In genomic region chr1:21847223-21848205, GRCh38 we compare ENCODE assay signal across 27 cellular contexts. TPM values are rescaled to one million over a fixed set of nuclear protein-coding genes. Genes with fewer than 3 reads are reported as not detected.
DNase-seq lines count a peak whose midpoint lies in the region; ATAC-seq, FAIRE-seq and TF ChIP-seq lines count a peak whose summit lies in the region.
"Had no signal": no experiment of that assay in that cellular context is flagged by ENCODE, and none has a peak within 500 bp of the region (broad histone marks: within the 10 kb centered on the region; RNA-seq: fewer than 3 reads in every experiment).

No MANE protein-coding gene starts in this region.

- TF ChIP-seq EP300 in esophagus muscularis mucosa (IDR thresholded peaks at IDR 0.05), result no peak

- H2BK15ac ChIP-seq in IMR-90 (ENCODE audit: low read depth, low read length), result no peak overlapping the region

- no peaks in the 10 kb centered on the region for H3K4me1 ChIP-seq in IMR-90 (ENCODE audit: control insufficient read depth, insufficient read depth, low read length)
- H3K4me1 ChIP-seq in esophagus muscularis mucosa, result no peaks in the 10 kb centered on the region
- H3K4me1 ChIP-seq: A549, SJCRH30 had no signal

- no peak overlapping the region for H4K91ac ChIP-seq in IMR-90 (ENCODE audit: insufficient read depth, low read depth, low read length)

- no peak overlapping the region for H3K4me2 ChIP-seq in IMR-90 (ENCODE audit: low read depth, low read length)
- H3K4me2 ChIP-seq: A549; BLaER1 treated with 17β-estradiol and CSF1 and Interleukin-3, amounts not matched to agents 10 nM and 100 nM had no signal

- dilution Hi-C loops in IMR-90 (cut with HindIII; ENCODE audit: low sequenced_read_pairs, unreplicated experiment), result no loop called here

- H3K23ac ChIP-seq in IMR-90 (ENCODE audit: low read depth, low read length), result no peak overlapping the region

- POLR2A ChIA-PET in IMR-90 (lab: Charles Lee; ENCODE audit: unreplicated experiment), result no interaction called here

- DNase-seq in IMR-90 (no peak), bronchial epithelial cell (ENCODE audit: low read depth) (no peak), nephron progenitor cell (no peak), type B pancreatic cell (ENCODE audit: extremely low spot score, unreplicated experiment) (no peak), NCI-H2081 treated with DMSO at 0.1 percent for 48 hours (lab: John Stamatoyannopoulos, UW) (no peak), esophagus muscularis mucosa (ENCODE audit: extremely low spot score) (no peak)
- DNase-seq: AML-193; CD4-positive, alpha-beta T cell; DMS53; Kasumi-1; NCI-H1092 treated with DMSO at 0.1 percent for 48 hours; NCI-H1436; NCI-H187; NCI-H524 treated with DMSO at 0.1 percent for 48 hours; NCI-H774; SJCRH30 had no signal

- H3K56ac ChIP-seq in IMR-90 (ENCODE audit: extremely low read depth, insufficient read depth, low read length), result no peak overlapping the region

- H3K4ac ChIP-seq in IMR-90 (ENCODE audit: low read depth, low read length), result no peak overlapping the region

- CTCF ChIA-PET in IMR-90 (lab: Yijun Ruan, JAX), result no interaction called here

- WGBS in IMR-90 (ENCODE audit: extremely low coverage in 2 of 2, insufficient read length in 1 of 2), 2 experiments, result 94% methylated on average over 24 of the region's 47 CpGs; no CpG with 5 or more reads in 1 of the 2 experiments
- WGBS in esophagus muscularis mucosa, result 89% methylated on average over 35 of the region's 47 CpGs

- FAIRE-seq in bronchial epithelial cell (lab: Jason Lieb, UNC), result peak; percentile 7
- FAIRE-seq: A549, RCC 7860 had no signal

- no peak overlapping the region for H3K9ac ChIP-seq in IMR-90 (ENCODE audit: low read depth, low read length)
- H3K9ac ChIP-seq: BLaER1 treated with 17β-estradiol and CSF1 and Interleukin-3, amounts not matched to agents 10 nM and 100 nM had no signal

- ATAC-seq in IMR-90 (ENCODE audit: low read depth) (no peak), HG02973 (IDR thresholded peaks at IDR 0.05; ENCODE audit: unreplicated experiment) (no peak)
- ATAC-seq: A549, HCT116, SK-N-SH treated with all-trans-retinoic acid at 6 μM for 48 hours had no signal

- no peak overlapping the region for H2BK120ac ChIP-seq in IMR-90 (ENCODE audit: low read depth, low read length)

- H3K9me3 ChIP-seq in IMR-90 (ENCODE audit: control insufficient read depth, insufficient read depth, low read length) (no peaks in the 10 kb centered on the region), esophagus muscularis mucosa (no peaks in the 10 kb centered on the region)
- H3K9me3 ChIP-seq: A549; BLaER1 treated with 17β-estradiol and CSF1 and Interleukin-3, amounts not matched to agents 10 nM and 100 nM; SJCRH30 had no signal

- no peak overlapping the region for H4K5ac ChIP-seq in IMR-90 (ENCODE audit: low read depth, low read length)

- H3K4me1 Mint-ChIP-seq in nephron progenitor cell, result no peaks in the 10 kb centered on the region
- no peaks in the 10 kb centered on the region for H3K4me1 Mint-ChIP-seq in type B pancreatic cell (ENCODE audit: unreplicated experiment)

- no peak overlapping the region for H3K14ac ChIP-seq in IMR-90 (replicated peaks; ENCODE audit: low read depth, low read length)

- H2AK5ac ChIP-seq in IMR-90 (ENCODE audit: low read depth, low read length), result no peak overlapping the region

- TF ChIP-seq CTCF in IMR-90 (conservative IDR thresholded peaks at IDR 0.05; ENCODE audit: low read depth, low read length), result no peak
- no peak for TF ChIP-seq CTCF in bronchial epithelial cell (IDR thresholded peaks at IDR 0.05; ENCODE audit: insufficient read depth, low read length, severe bottlenecking)
- no peak for TF ChIP-seq CTCF in nephron progenitor cell (IDR thresholded peaks at IDR 0.05)
- TF ChIP-seq CTCF in type B pancreatic cell (conservative IDR thresholded peaks at IDR 0.05), result no peak
- TF ChIP-seq CTCF in esophagus muscularis mucosa (IDR thresholded peaks at IDR 0.05), result no peak

- no peaks in the 10 kb centered on the region for H3K9me1 ChIP-seq in IMR-90 (ENCODE audit: insufficient read depth, low read length)

- H3K4me3 ChIP-seq in IMR-90 (ENCODE audit: insufficient read depth, low read depth, low read length) (no peak overlapping the region), bronchial epithelial cell (ENCODE audit: low read depth, low read length) (no peak overlapping the region), esophagus muscularis mucosa (no peak overlapping the region)
- H3K4me3 ChIP-seq: A549; BLaER1 treated with 17β-estradiol and CSF1 and Interleukin-3, amounts not matched to agents 10 nM and 100 nM; SJCRH30 had no signal

- H3K36me3 Mint-ChIP-seq in nephron progenitor cell (ENCODE audit: low read depth), result peaks cover 10% of the 10 kb centered on the region
- H3K36me3 Mint-ChIP-seq in type B pancreatic cell, result no peaks in the 10 kb centered on the region

- H2BK20ac ChIP-seq in IMR-90 (ENCODE audit: low read depth, low read length), result no peak overlapping the region

- H3K4me3 Mint-ChIP-seq in nephron progenitor cell (no peak overlapping the region), type B pancreatic cell (no peak overlapping the region)
- H3K4me3 Mint-ChIP-seq: CD4-positive, alpha-beta T cell had no signal

- TF ChIP-seq RAD21 in IMR-90 (IDR thresholded peaks at IDR 0.05; ENCODE audit: low read length), result no peak

- H4K20me1 ChIP-seq in IMR-90 (ENCODE audit: insufficient read depth, low read length), result no peaks in the 10 kb centered on the region; the same call in none of the 2 replicates
- H4K20me1 ChIP-seq: BLaER1 treated with 17β-estradiol and CSF1 and Interleukin-3, amounts not matched to agents 10 nM and 100 nM had no signal

- H2AK9ac ChIP-seq in IMR-90 (replicated peaks; ENCODE audit: low read depth, low read length, poor library complexity), result no peak overlapping the region

- intact Hi-C loops in IMR-90 (cut with micrococcal nuclease), result no loop called here
- intact Hi-C loops in esophagus muscularis mucosa (cut with DNase I), result no loop called here

- H2BK5ac ChIP-seq in IMR-90 (ENCODE audit: low read depth, low read length, poor library complexity, severe bottlenecking), result no peak overlapping the region

- H3K27ac Mint-ChIP-seq in nephron progenitor cell (peak overlapping the region; percentile 76), type B pancreatic cell (peak overlapping the region; percentile 23)
- H3K27ac Mint-ChIP-seq: CD4-positive, alpha-beta T cell had no signal

- H3K27me3 Mint-ChIP-seq in nephron progenitor cell (ENCODE audit: low read depth, poor library complexity) (no peaks in the 10 kb centered on the region), type B pancreatic cell (no peaks in the 10 kb centered on the region)
- H3K27me3 Mint-ChIP-seq: CD4-positive, alpha-beta T cell had no signal

- H3K9me3 Mint-ChIP-seq in nephron progenitor cell, result no peaks in the 10 kb centered on the region
- no peaks in the 10 kb centered on the region for H3K9me3 Mint-ChIP-seq in type B pancreatic cell
- H3K9me3 Mint-ChIP-seq: CD4-positive, alpha-beta T cell had no signal

- H3K36me3 ChIP-seq in IMR-90 (ENCODE audit: control insufficient read depth, insufficient read depth, low read length), result peaks cover 71% of the 10 kb centered on the region
- H3K36me3 ChIP-seq in bronchial epithelial cell (ENCODE audit: control insufficient read depth, insufficient read depth, low read length), result peaks cover 62% of the 10 kb centered on the region
- peaks cover 98 to 100% (median 100%) of the 10 kb centered on the region in 4 donors for H3K36me3 ChIP-seq in esophagus muscularis mucosa

- H3K27me3 ChIP-seq in IMR-90 (ENCODE audit: control insufficient read depth, insufficient read depth, low read length), result no peaks in the 10 kb centered on the region
- no peaks in the 10 kb centered on the region for H3K27me3 ChIP-seq in bronchial epithelial cell (ENCODE audit: control insufficient read depth, insufficient read depth, low read length)
- H3K27me3 ChIP-seq in esophagus muscularis mucosa, result no peaks in the 10 kb centered on the region
- H3K27me3 ChIP-seq: BLaER1 treated with 17β-estradiol and CSF1 and Interleukin-3, amounts not matched to agents 10 nM and 100 nM; SJCRH30 had no signal

- BruUV-seq in IMR-90 (replicated peaks; lab: Mats Ljungman, UMichigan), result TSS peak; percentile 59

- no peak overlapping the region for H3K18ac ChIP-seq in IMR-90 (ENCODE audit: low read depth, low read length)

- no peak overlapping the region for H3K27ac ChIP-seq in IMR-90 (ENCODE audit: insufficient read depth, low read length)
- peak overlapping the region in 1 of 4 donors; percentile 11 for H3K27ac ChIP-seq in esophagus muscularis mucosa (replicated peaks in 1 of 4)
- H3K27ac ChIP-seq: A549; BLaER1 treated with 17β-estradiol and CSF1 and Interleukin-3, amounts not matched to agents 10 nM and 100 nM; HL-60; SJCRH30 had no signal

- H3K79me1 ChIP-seq in IMR-90 (ENCODE audit: low read depth in 1 of 2, low read length in 2 of 2), result no peaks in the 10 kb centered on the region

- H4K8ac ChIP-seq in IMR-90 (ENCODE audit: low read depth in 2 of 2, low read length in 2 of 2), result no peak overlapping the region

- H2AFZ ChIP-seq in IMR-90 (replicated peaks; ENCODE audit: low read length, poor library complexity), result no peak overlapping the region

- in situ Hi-C loops in IMR-90 (cut with MboI; ENCODE audit: low sequenced_read_pairs), result no loop called here

- TF ChIP-seq POLR2A in IMR-90 (IDR thresholded peaks at IDR 0.05; ENCODE audit: low read depth, low read length) (no peak), esophagus muscularis mucosa (IDR thresholded peaks at IDR 0.05; ENCODE audit: low read depth) (no peak)

TF ChIP-seq in IMR-90, 13 proteins besides CTCF, POLR2A, EP300 and RAD21 (continues in another document):
- no peak for TF ChIP-seq NFE2L2 (IDR thresholded peaks at IDR 0.05; ENCODE audit: low read depth, low read length)
- no peak for TF ChIP-seq USF2 (IDR thresholded peaks at IDR 0.05; ENCODE audit: low read depth, low read length)
- TF ChIP-seq MAZ (IDR thresholded peaks at IDR 0.05; ENCODE audit: borderline replicate concordance, low read depth, low read length), result no peak

RNA-seq across cellular contexts. Expression of gene LDLRAD2, which starts 35.4 kb away (rescaled TPM):
- total RNA-seq in IMR-90 (2012; rRNA removed) (not detected in 2 replicates), bronchial epithelial cell (under 0.01 TPM in 1 of 2 replicates, not detected in the other), type B pancreatic cell (ENCODE audit: low replicate concordance) (0.19 TPM in 1 of 2 replicates, not detected in the other), esophagus muscularis mucosa (not detected)
- polyA plus RNA-seq in IMR-90 (2012; rRNA removed), result 0.05 TPM in 1 of 2 replicates, not detected in the other
- polyA plus RNA-seq in IMR-90 (2012; cell fraction: cytosol; rRNA removed), result 0.03 and 0.17 TPM in 2 replicates
- 0.34 and 0.39 TPM in 2 replicates for polyA plus RNA-seq in IMR-90 (2012; cell fraction: nucleus; rRNA removed; ENCODE audit: low replicate concordance)
- total RNA-seq: CD4-positive, alpha-beta T cell; Daoy; G401; H4; M059J had no signal
